ENCODE assay signal across 29 cellular contexts in genomic region chr7:22241805-22242390, GRCh38.
"Had no signal": no experiment of that assay in that cellular context is flagged by ENCODE, and none has a peak within 500 bp of the region (broad histone marks: within the 10 kb centered on the region; RNA-seq: fewer than 3 reads in every experiment).

No MANE protein-coding gene starts in this region.

- H3K9me3 ChIP-seq: testis had no signal

- H3K27ac ChIP-seq: coronary artery, esophagus muscularis mucosa, heart right ventricle, left ventricle myocardium inferior, neural progenitor cell, psoas muscle, skin epidermis, spleen, testis, tibial artery had no signal

- H2AFZ ChIP-seq: neural progenitor cell had no signal

- FAIRE-seq: endothelial cell of umbilical vein, islet of Langerhans had no signal

- H3K9me3 Mint-ChIP-seq: type B pancreatic cell had no signal

- H3K4me1 Mint-ChIP-seq: memory B cell; naive B cell; nephron; neural progenitor cell; stimulated activated memory B cell treated with anti-CD40 and anti-IgM and Interleukin-4, amounts not matched to agents 10 μg/mL and 1 μg/mL and 100 μg/mL, for 72 hours had no signal

- H3K4me1 ChIP-seq: esophagus muscularis mucosa, heart right ventricle, left ventricle myocardium inferior, psoas muscle, spleen, testis had no signal

- H3K9ac ChIP-seq: neural progenitor cell had no signal

- H3K4me3 Mint-ChIP-seq: memory B cell; naive B cell; nephron; neural progenitor cell; stimulated activated memory B cell treated with anti-CD40 and anti-IgM and Interleukin-4, amounts not matched to agents 10 μg/mL and 1 μg/mL and 100 μg/mL, for 72 hours; type B pancreatic cell had no signal

- H3K4me3 ChIP-seq: coronary artery, esophagus muscularis mucosa, heart right ventricle, left ventricle myocardium inferior, lung, neural progenitor cell, psoas muscle, skin epidermis, spleen, testis, tibial artery had no signal

- H3K27me3 Mint-ChIP-seq: memory B cell; naive B cell; stimulated activated memory B cell treated with anti-CD40 and anti-IgM and Interleukin-4, amounts not matched to agents 10 μg/mL and 1 μg/mL and 100 μg/mL, for 72 hours; type B pancreatic cell had no signal

- H3K27ac Mint-ChIP-seq: memory B cell; naive B cell; nephron; neural progenitor cell; stimulated activated memory B cell treated with anti-CD40 and anti-IgM and Interleukin-4, amounts not matched to agents 10 μg/mL and 1 μg/mL and 100 μg/mL, for 72 hours; type B pancreatic cell had no signal

- H3K36me3 Mint-ChIP-seq: memory B cell, neural progenitor cell had no signal

- DNase-seq: dermis blood vessel endothelial cell; effector memory CD4-positive, alpha-beta T cell; foreskin melanocyte; glutamatergic neuron; heart right ventricle; hippocampal formation; left cardiac atrium; left ventricle myocardium inferior; naive B cell; nucleus accumbens; psoas muscle; spleen; stimulated activated CD4-positive, alpha-beta T cell treated with anti-CD3 and anti-CD28 coated beads, Interleukin-4, amount 100 ng/mL, for 4 hours; stimulated activated naive CD8-positive, alpha-beta T cell treated with anti-CD3 and anti-CD28 coated beads, Interleukin-15, Interleukin-2, amounts not matched to agents 100 U/mL and 50 U/mL, for 24 hours; substantia nigra; testis; tibial artery had no signal

- H3K36me3 ChIP-seq: esophagus muscularis mucosa, heart right ventricle, left ventricle myocardium inferior, neural progenitor cell, spleen, tibial artery had no signal

- H3K27me3 ChIP-seq: esophagus muscularis mucosa, heart right ventricle, neural progenitor cell, spleen, testis, tibial artery had no signal

- H3K4me2 ChIP-seq: neural progenitor cell had no signal

- ATAC-seq: heart right ventricle; left cardiac atrium; psoas muscle; right cardiac atrium; stimulated activated memory B cell treated with anti-CD40 and anti-IgM and Interleukin-4, amounts not matched to agents 10 μg/mL and 1 μg/mL and 100 μg/mL, for 72 hours; stimulated activated naive CD8-positive, alpha-beta T cell treated with anti-CD3 and anti-CD28 coated beads, Interleukin-15, Interleukin-2, amounts not matched to agents 100 U/mL and 50 U/mL, for 24 hours had no signal
